25 cellular contexts compared by ENCODE assay signal in the genomic region with DNA sequence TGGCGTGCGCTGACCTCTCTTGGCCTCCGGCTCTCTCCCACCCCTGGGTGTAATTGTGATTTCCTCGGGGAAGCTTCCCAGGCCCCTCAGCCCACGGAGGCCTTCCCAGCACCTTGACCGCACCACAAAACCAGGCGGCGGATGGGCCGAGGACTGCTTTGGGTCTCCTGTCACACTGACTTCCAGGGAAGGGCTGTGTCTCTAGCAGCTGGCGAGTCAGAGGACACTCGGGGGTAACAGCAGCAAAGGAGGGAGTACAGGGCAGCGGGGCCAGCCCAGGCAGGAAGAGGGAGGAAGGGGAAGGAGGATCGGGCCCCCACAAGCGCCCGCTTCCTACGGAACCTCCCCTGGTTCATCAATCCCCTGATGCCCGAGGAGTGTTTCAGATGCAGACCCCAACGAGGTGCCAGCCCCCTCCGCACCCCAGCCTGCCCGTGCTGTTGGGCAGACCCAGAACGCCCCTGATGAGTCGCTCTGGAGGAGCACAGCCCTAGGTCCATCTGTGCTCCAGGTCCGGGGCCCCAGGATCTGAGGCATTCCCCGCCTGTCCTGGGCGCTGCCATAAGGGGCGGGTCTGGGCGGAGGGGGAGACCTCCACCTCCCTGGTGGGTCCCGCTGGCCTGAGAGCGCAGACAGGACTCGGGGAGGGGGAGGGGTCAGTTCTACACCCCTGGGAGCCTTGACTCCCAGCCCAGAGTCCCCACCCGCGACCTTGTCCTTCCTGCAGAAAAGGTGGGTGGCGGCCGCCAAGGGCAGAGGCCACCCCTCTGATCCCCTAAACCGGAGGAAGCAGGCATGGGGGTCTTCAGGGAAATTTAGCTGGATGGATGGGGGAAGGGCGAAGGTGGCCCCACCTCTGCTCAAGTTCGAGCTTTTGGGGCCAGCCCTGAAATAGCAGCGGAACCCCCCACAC. TPM values are rescaled to one million over a fixed set of nuclear protein-coding genes. Genes with fewer than 3 reads are reported as not detected.
DNase-seq lines count a peak whose midpoint lies in the region; ATAC-seq and TF ChIP-seq lines count a peak whose summit lies in the region.
"Had no signal": no experiment of that assay in that cellular context is flagged by ENCODE, and none has a peak within 500 bp of the region (broad histone marks: within the 10 kb centered on the region; RNA-seq: fewer than 3 reads in every experiment).

No MANE protein-coding gene starts in this region.

- DNase-seq in retina (peak; percentile 55), smooth muscle cell (lab: John Stamatoyannopoulos, UW; ENCODE audit: unreplicated experiment) (no peak), kidney glomerular epithelial cell (lab: John Stamatoyannopoulos, UW) (no peak), DMS153 (lab: John Stamatoyannopoulos, UW) (no peak)
- DNase-seq: activated B cell treated with CpG ODN at 0.5 μM for 24 hours; activated CD4-positive, alpha-beta memory T cell treated with anti-CD3 and anti-CD28 coated beads for 36 hours; activated CD8-positive, alpha-beta memory T cell treated with anti-CD3 and anti-CD28 coated beads, Interleukin-2, amount 50 U/mL, for 48 hours; caudate nucleus; NCI-H1092 treated with DMSO at 0.1 percent for 48 hours; NCI-H1930; NCI-H524 treated with DMSO at 0.1 percent for 48 hours; psoas muscle; SIG-M5; SW 1271; T-helper 9 cell; thyroid gland had no signal

- no peak for ATAC-seq in GM21723 (IDR thresholded peaks at IDR 0.05; ENCODE audit: unreplicated experiment)
- ATAC-seq: GM12878, psoas muscle had no signal

- no peak overlapping the region for H3K9ac ChIP-seq in HUES6 (ENCODE audit: low read length)
- no peak overlapping the region for H3K9ac ChIP-seq in smooth muscle cell (ENCODE audit: low read depth)

- H3K4me3 ChIP-seq in HUES6 (ENCODE audit: low read depth, low read length) (peak overlapping the region; percentile 57), ectodermal cell (ENCODE audit: insufficient read depth, low read depth, low read length) (peak overlapping the region; percentile 18), iPS-18c (ENCODE audit: insufficient read depth, low read depth, low read length) (peak overlapping the region; percentile 51), smooth muscle cell (no peak overlapping the region)
- H3K4me3 ChIP-seq: GM12878, psoas muscle, thyroid gland had no signal

- H3K27me3 ChIP-seq in HUES6 (ENCODE audit: control insufficient read depth, insufficient read depth, low read length) (peaks cover 42% of the 10 kb centered on the region), ectodermal cell (ENCODE audit: control insufficient read depth, insufficient read depth, low read length, poor library complexity, severe bottlenecking) (peaks cover 33% of the 10 kb centered on the region), smooth muscle cell (ENCODE audit: low read depth) (peaks cover 45% of the 10 kb centered on the region)
- H3K27me3 ChIP-seq: thyroid gland had no signal

- no peaks in the 10 kb centered on the region for H4K20me1 ChIP-seq in smooth muscle cell (ENCODE audit: low read depth)

- no peak overlapping the region for H3K27ac ChIP-seq in HUES6 (ENCODE audit: low read depth, low read length)
- no peak overlapping the region for H3K27ac ChIP-seq in ectodermal cell (ENCODE audit: insufficient read depth, low read depth, low read length, poor library complexity, severe bottlenecking)
- H3K27ac ChIP-seq in smooth muscle cell (ENCODE audit: low read depth), result no peak overlapping the region
- H3K27ac ChIP-seq: psoas muscle, thyroid gland had no signal

- no peaks in the 10 kb centered on the region for H3F3A ChIP-seq in smooth muscle cell (ENCODE audit: low read depth)

- H3K36me3 ChIP-seq in HUES6 (ENCODE audit: control insufficient read depth, insufficient read depth, low read length) (no peaks in the 10 kb centered on the region), ectodermal cell (ENCODE audit: control insufficient read depth, insufficient read depth, low read length) (no peaks in the 10 kb centered on the region), smooth muscle cell (ENCODE audit: low read depth) (no peaks in the 10 kb centered on the region)
- H3K36me3 ChIP-seq: thyroid gland had no signal

- no peak overlapping the region for H3K4me2 ChIP-seq in smooth muscle cell

- H3K9me3 ChIP-seq in HUES6 (ENCODE audit: control insufficient read depth, insufficient read depth, low read depth, low read length) (no peaks in the 10 kb centered on the region), ectodermal cell (ENCODE audit: control insufficient read depth, low read length) (no peaks in the 10 kb centered on the region), iPS-18c (ENCODE audit: control insufficient read depth, insufficient read depth, low read length) (no peaks in the 10 kb centered on the region), smooth muscle cell (replicated peaks; ENCODE audit: low read depth) (no peaks in the 10 kb centered on the region)
- H3K9me3 ChIP-seq: psoas muscle, thyroid gland had no signal

- no peak overlapping the region for H2AFZ ChIP-seq in smooth muscle cell (ENCODE audit: low read depth)

- no peaks in the 10 kb centered on the region for H3K79me2 ChIP-seq in smooth muscle cell (ENCODE audit: low read depth)

- TF ChIP-seq CTCF in smooth muscle cell (IDR thresholded peaks at IDR 0.05; ENCODE audit: borderline replicate concordance, insufficient read depth, poor library complexity, severe bottlenecking), result no peak

- 49% methylated on average over 38 of the region's 38 CpGs for WGBS in ectodermal cell, 2 experiments
- WGBS in smooth muscle cell (ENCODE audit: low lambda C conversion rate), result 60% methylated on average over 35 of the region's 38 CpGs

- H3K4me1 ChIP-seq in HUES6 (ENCODE audit: control insufficient read depth, insufficient read depth, low read length) (peaks cover 13% of the 10 kb centered on the region; the same call in 1 of the 2 replicates), ectodermal cell (ENCODE audit: control insufficient read depth, insufficient read depth, low read length) (peaks cover 34% of the 10 kb centered on the region), smooth muscle cell (ENCODE audit: low read depth) (peaks cover 8% of the 10 kb centered on the region)
- H3K4me1 ChIP-seq: psoas muscle had no signal

RNA-seq across cellular contexts. Expression of a gene that starts 1.0 kb away (rescaled TPM):
- 0.46 TPM for polyA plus RNA-seq in ectodermal cell (2013, experiment 1 of 4)
- 0.18 TPM for polyA plus RNA-seq in ectodermal cell (2013, experiment 2 of 4)
- 0.64 TPM for polyA plus RNA-seq in ectodermal cell (2013, experiment 3 of 4)
- 1.6 TPM for polyA plus RNA-seq in ectodermal cell (2013, experiment 4 of 4)
- total RNA-seq in smooth muscle cell, result not detected in 2 replicates
- 0.03 and 0.17 TPM in 2 replicates for polyA plus RNA-seq in smooth muscle cell
- total RNA-seq: activated B cell treated with CpG ODN at 0.5 μM for 24 hours; activated CD4-positive, alpha-beta memory T cell treated with anti-CD3 and anti-CD28 coated beads for 36 hours; activated T-helper 2 cell treated with anti-CD3 and anti-CD28 coated beads, Interferon-gamma antibody, Interleukin-2, Interleukin-4, amounts not matched to agents 10 μg/mL and 5 μg/mL and 100 μg/mL, durations not matched to agents 14 hours and 24 hours and 36 hours; H4 had no signal
- polyA plus RNA-seq: CD14-positive monocyte, IgD-negative memory B cell had no signal
